In the genomic region with DNA sequence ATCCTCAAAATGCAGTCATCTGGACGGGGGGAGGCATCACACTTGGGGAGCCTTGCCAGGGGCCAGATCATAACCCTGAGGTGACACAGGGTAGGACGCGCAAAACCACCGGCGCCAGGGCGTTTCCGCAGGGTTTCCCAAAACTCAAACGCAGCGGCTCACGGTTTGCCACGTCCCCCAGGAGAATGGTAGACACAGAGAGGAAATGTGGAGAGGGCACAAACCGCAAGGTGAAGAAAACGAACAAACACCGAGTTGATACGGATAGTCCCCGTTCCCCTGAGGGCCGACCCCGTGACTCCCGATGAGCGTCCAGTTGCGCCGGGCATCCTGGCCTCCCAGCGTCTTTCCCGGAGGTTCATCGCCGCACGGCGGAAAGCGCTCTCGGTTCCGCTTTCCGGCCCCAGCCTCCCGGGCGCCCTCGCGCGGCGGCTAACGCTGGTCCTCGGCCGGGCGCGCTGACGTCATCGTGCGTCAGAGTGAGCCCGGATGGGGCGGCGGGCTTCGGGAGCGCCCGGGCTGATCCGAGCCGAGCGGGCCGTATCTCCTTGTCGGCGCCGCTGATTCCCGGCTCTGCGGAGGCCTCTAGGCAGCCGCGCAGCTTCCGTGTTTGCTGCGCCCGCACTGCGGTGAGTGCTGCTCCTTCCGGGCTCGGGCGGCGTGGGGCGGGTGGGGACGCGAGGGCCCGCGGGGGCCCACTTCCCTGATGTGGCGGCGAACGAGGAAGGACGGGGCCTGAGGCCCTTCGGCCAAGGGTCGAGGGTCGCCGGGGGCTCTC, we compare ENCODE assay signal across 8 cellular contexts. TPM values are rescaled to one million over a fixed set of nuclear protein-coding genes. Genes with fewer than 3 reads are reported as not detected.
DNase-seq lines count a peak whose midpoint lies in the region; ATAC-seq and TF ChIP-seq lines count a peak whose summit lies in the region.

A gene (plus strand): TSS at position 467 of the 778 bp plus-strand sequence. CDS start 2,641 bp downstream, outside the sequence.

- H3K4me3 ChIP-seq in OCI-LY1 (ENCODE audit: low read depth, low read length, poor library complexity, severe bottlenecking) (peak within 1 kb of the TSS; percentile 82), mononuclear cell (ENCODE audit: low read length) (peak within 1 kb of the TSS; percentile 90)

- H2AFZ ChIP-seq in OCI-LY1 (ENCODE audit: low read length), result peak within 1 kb of the TSS; percentile 69

- H3K27ac ChIP-seq in OCI-LY1 (ENCODE audit: low read depth, low read length, poor library complexity, severe bottlenecking), result peak within 1 kb of the TSS; percentile 87

- ATAC-seq in GM21381 (IDR thresholded peaks at IDR 0.05; ENCODE audit: unreplicated experiment), result peak; percentile 89

- peak within 1 kb of the TSS; percentile 98 for H3K9ac ChIP-seq in OCI-LY1 (ENCODE audit: low read length)

- no peaks in the 10 kb centered on the region for H3K9me2 ChIP-seq in OCI-LY1 (ENCODE audit: low read depth, low read length)

- H3K79me2 ChIP-seq in OCI-LY1 (ENCODE audit: insufficient read depth, low read length), result peaks cover 40% of the 10 kb centered on the region

- H3K4me2 ChIP-seq in OCI-LY1 (ENCODE audit: low read length), result peak within 1 kb of the TSS; percentile 72

- H3K9me3 ChIP-seq in OCI-LY1 (ENCODE audit: low read length), result no peaks in the 10 kb centered on the region
- no peaks in the 10 kb centered on the region for H3K9me3 ChIP-seq in mononuclear cell (ENCODE audit: low read depth, low read length)

- H3F3A ChIP-seq in OCI-LY1 (ENCODE audit: insufficient read depth, low read length), result no peaks in the 10 kb centered on the region; the same call in 1 of the 2 replicates

- H3K27me3 ChIP-seq in OCI-LY1 (ENCODE audit: insufficient read depth, low read length) (no peaks in the 10 kb centered on the region), mononuclear cell (ENCODE audit: insufficient read depth, low read length) (no peaks in the 10 kb centered on the region)

- DNase-seq in D341Med (ENCODE audit: low spot score), result peak; percentile 93
- DNase-seq in HUDEP-2 (lab: John Stamatoyannopoulos, UW; ENCODE audit: unreplicated experiment in 76 of 76), result peak in 74 of 76 experiments; percentile 24 to 93 (median 82)
- DNase-seq in activated CD8-positive, alpha-beta memory T cell treated with anti-CD3 and anti-CD28 coated beads, Interleukin-2, amount 50 U/mL, for 48 hours, result peak; percentile 99
- peak; percentile 42 for DNase-seq in epidermal melanocyte (ENCODE audit: insufficient read length, low spot score)
- DNase-seq in stimulated activated CD8-positive, alpha-beta memory T cell treated with anti-CD3 and anti-CD28 coated beads, Interleukin-4, amount 100 ng/mL, for 24 hours (ENCODE audit: low read depth), result peak; percentile 92

- TF ChIP-seq CTCF in OCI-LY1 (IDR thresholded peaks at IDR 0.05; ENCODE audit: low read length), result peak; percentile 59

- no peaks in the 10 kb centered on the region for H4K20me1 ChIP-seq in OCI-LY1 (ENCODE audit: insufficient read depth, low read length)

- peaks cover 20% of the 10 kb centered on the region for H3K36me3 ChIP-seq in OCI-LY1 (ENCODE audit: insufficient read depth, low read length)

- H3K4me1 ChIP-seq in OCI-LY1 (ENCODE audit: insufficient read depth, low read length, severe bottlenecking), result peaks cover 45% of the 10 kb centered on the region
- H3K4me1 ChIP-seq in mononuclear cell (ENCODE audit: insufficient read depth, low read length), result peaks cover 15% of the 10 kb centered on the region

RNA-seq across cellular contexts. Expression of the gene that starts here (rescaled TPM):
- 218 TPM for total RNA-seq in mononuclear cell

Comparison
In these comparisons a context has a peak if more than half of its experiments do, and no peak if none do; other contexts are left out.
1. Peak in every context shown above with its lines: DNase-seq, ATAC-seq, H3K4me3 ChIP-seq and H3K27ac ChIP-seq.
2. DNase-seq: peak in every context shown above with its lines; median percentile 99 in activated CD8-positive, alpha-beta memory T cell treated with anti-CD3 and anti-CD28 coated beads, Interleukin-2, amount 50 U/mL, for 48 hours; 93 in D341Med; 92 in stimulated activated CD8-positive, alpha-beta memory T cell treated with anti-CD3 and anti-CD28 coated beads, Interleukin-4, amount 100 ng/mL, for 24 hours; 82 in HUDEP-2; 42 in epidermal melanocyte.